Comparison of ENCODE assay signal across 8 cellular contexts in the genomic region with DNA sequence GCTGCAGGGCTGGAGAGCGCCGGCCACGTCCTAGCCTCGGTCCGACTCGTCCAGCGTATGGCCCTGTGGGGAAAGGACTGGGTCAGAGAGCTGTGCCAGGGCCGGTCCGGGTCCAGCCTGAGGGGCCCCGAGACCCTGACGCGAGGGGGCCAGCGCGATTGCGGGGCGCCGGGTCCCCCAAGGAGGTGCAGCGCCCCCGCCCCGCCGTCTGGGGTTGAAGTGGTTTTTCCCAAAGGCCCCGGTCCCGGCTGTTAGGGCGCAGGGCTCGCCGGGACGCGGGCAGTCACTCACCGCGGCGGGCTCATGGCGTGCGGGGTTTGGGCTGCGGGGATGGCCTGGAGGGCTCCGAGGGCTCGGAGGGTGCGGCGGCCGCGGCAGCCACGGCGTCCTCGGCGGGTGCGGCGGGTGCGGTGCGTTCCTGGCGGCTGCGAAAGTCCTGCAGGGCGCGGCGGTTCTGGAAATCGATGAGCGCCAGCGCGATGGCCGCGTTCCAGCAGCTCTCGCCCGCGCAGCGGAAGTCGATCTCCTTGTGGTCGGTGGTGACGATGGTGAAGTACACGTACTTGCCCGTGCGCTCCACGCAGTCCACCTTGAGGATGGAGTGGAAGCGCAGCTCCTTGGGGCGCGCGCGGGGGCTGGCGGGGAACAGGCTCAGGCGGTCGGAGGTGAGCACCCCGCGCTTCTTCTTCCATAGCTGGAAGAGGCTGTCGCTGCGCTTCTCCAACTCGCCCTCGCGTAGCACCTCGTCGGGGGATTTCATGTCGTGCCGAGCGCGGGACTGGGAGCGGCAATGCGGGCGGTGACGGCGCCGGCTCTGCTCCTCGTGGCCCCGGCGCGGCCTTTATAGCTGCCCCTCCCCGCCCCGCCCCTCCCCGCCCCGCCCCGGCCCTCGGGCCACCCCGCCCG. TPM values are rescaled to one million over a fixed set of nuclear protein-coding genes. Genes with fewer than 3 reads are reported as not detected.
A peak's percentile ranks its signal among the peaks of the same experiment; 100 is the strongest.
DNase-seq lines count a peak whose midpoint lies in the region; ATAC-seq and TF ChIP-seq lines count a peak whose summit lies in the region.

A gene with protein sequence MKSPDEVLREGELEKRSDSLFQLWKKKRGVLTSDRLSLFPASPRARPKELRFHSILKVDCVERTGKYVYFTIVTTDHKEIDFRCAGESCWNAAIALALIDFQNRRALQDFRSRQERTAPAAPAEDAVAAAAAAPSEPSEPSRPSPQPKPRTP (minus strand): TSS at position 816 of the 906 bp plus-strand sequence. CDS start 56 bp downstream, at position 760.

- no peaks in the 10 kb centered on the region for H3K9me2 ChIP-seq in DOHH2 (replicated peaks; ENCODE audit: control insufficient read depth, low read length)

- DNase-seq in NCI-H1105 treated with DMSO at 0.1 percent for 48 hours (lab: John Stamatoyannopoulos, UW): peak; percentile 50
- DNase-seq in activated CD4-positive, alpha-beta T cell treated with anti-CD3 and anti-CD28 coated beads, Interleukin-2, amount 50 U/mL, for 4 hours: peak; percentile 37 to 49
- peak; percentile 64 for DNase-seq in stimulated activated naive CD4-positive, alpha-beta T cell treated with Interleukin-2 at 50 U/mL for 16 hours (lab: John Stamatoyannopoulos, UW)

- no peaks in the 10 kb centered on the region; the same call in 1 of the 2 replicates for H4K20me1 ChIP-seq in DOHH2 (ENCODE audit: control insufficient read depth, insufficient read depth, low read depth, low read length)

- H3K27me3 ChIP-seq in DOHH2 (ENCODE audit: control insufficient read depth, low read length) (peaks cover 25% of the 10 kb centered on the region), endocrine pancreas (ENCODE audit: control insufficient read depth, insufficient read depth, low read length) (peaks cover 2% of the 10 kb centered on the region)

- H3K79me2 ChIP-seq in DOHH2 (ENCODE audit: control insufficient read depth, low read length): no peaks in the 10 kb centered on the region

- no peaks in the 10 kb centered on the region for H3F3A ChIP-seq in DOHH2 (ENCODE audit: control insufficient read depth, insufficient read depth)

- H3K4me2 ChIP-seq in DOHH2 (ENCODE audit: low read length): peak within 1 kb of the TSS; percentile 53; the same call in 1 of the 2 replicates

- H3K9me3 ChIP-seq in DOHH2 (ENCODE audit: control insufficient read depth, insufficient read depth, low read length) (no peaks in the 10 kb centered on the region), endocrine pancreas (ENCODE audit: control insufficient read depth, low read length) (no peaks in the 10 kb centered on the region), mesodermal cell (ENCODE audit: control insufficient read depth, low read length) (no peaks in the 10 kb centered on the region)

- H3K9ac ChIP-seq in endocrine pancreas (ENCODE audit: control insufficient read depth, insufficient read depth, low read length): peak within 1 kb of the TSS; percentile 81

- no peak within 1 kb of the TSS for H3K4me3 ChIP-seq in DOHH2 (ENCODE audit: low read length)
- peak within 1 kb of the TSS; percentile 40 for H3K4me3 ChIP-seq in endocrine pancreas (ENCODE audit: control insufficient read depth, insufficient read depth, low read length)
- peak within 1 kb of the TSS; percentile 78 for H3K4me3 ChIP-seq in mesodermal cell (ENCODE audit: extremely low read depth, insufficient read depth, low read length, poor library complexity, severe bottlenecking)

- 1% methylated on average over 77 to 90 of the region's 109 CpGs for WGBS in mesodermal cell (ENCODE audit: insufficient coverage in 2 of 2), 2 experiments

- H3K36me3 ChIP-seq in DOHH2 (ENCODE audit: control insufficient read depth, low read length) (no peaks in the 10 kb centered on the region), endocrine pancreas (ENCODE audit: control insufficient read depth, insufficient read depth, low read length) (no peaks in the 10 kb centered on the region), mesodermal cell (ENCODE audit: control insufficient read depth, insufficient read depth, low read length) (peaks cover 6% of the 10 kb centered on the region)

- ATAC-seq in HG02642 (IDR thresholded peaks at IDR 0.05; ENCODE audit: poor library complexity, unreplicated experiment) (no peak), HG03439 (IDR thresholded peaks at IDR 0.05; ENCODE audit: unreplicated experiment) (no peak)

- H3K27ac ChIP-seq in DOHH2 (ENCODE audit: low read depth, low read length) (no peak within 1 kb of the TSS), mesodermal cell (ENCODE audit: low read depth, low read length, severe bottlenecking) (peak within 1 kb of the TSS; percentile 88)

- no peak for TF ChIP-seq CTCF in DOHH2 (IDR thresholded peaks at IDR 0.05; ENCODE audit: low read depth, low read length, poor library complexity, severe bottlenecking)

- peaks cover 10% of the 10 kb centered on the region for H3K4me1 ChIP-seq in DOHH2 (ENCODE audit: control insufficient read depth, low read length)
- H3K4me1 ChIP-seq in endocrine pancreas (ENCODE audit: control insufficient read depth, insufficient read depth, low read length): no peaks in the 10 kb centered on the region
- peaks cover 23% of the 10 kb centered on the region for H3K4me1 ChIP-seq in mesodermal cell (ENCODE audit: control insufficient read depth, insufficient read depth, low read length, poor library complexity, severe bottlenecking)

RNA-seq across cellular contexts. Expression of the gene that starts here (rescaled TPM):
- polyA plus RNA-seq in mesodermal cell (2013, experiment 1 of 2): 66.5 TPM
- polyA plus RNA-seq in mesodermal cell (2013, experiment 2 of 2): 50.0 TPM
